Comparison of ENCODE assay signal across 32 cellular contexts in genomic region chr9:124036578-124036977, GRCh38. TPM values are rescaled to one million over a fixed set of nuclear protein-coding genes. Genes with fewer than 3 reads are reported as not detected.
"Had no signal": no experiment of that assay in that cellular context is flagged by ENCODE, and none has a peak within 500 bp of the region (broad histone marks: within the 10 kb centered on the region; RNA-seq: fewer than 3 reads in every experiment).

No MANE protein-coding gene starts in this region.

- H3K9me3 ChIP-seq: colonic mucosa, esophagus squamous epithelium, gastrocnemius medialis, heart right ventricle, left lung, lower lobe of right lung, mucosa of descending colon had no signal

- H3K4me3 ChIP-seq: colonic mucosa, esophagus squamous epithelium, gastrocnemius medialis, heart right ventricle, left lung, lower lobe of right lung, mucosa of descending colon had no signal

- DNase-seq: colonic mucosa; cortex of kidney; effector CD8-positive, alpha-beta T cell; effector memory CD8-positive, alpha-beta T cell; endodermal cell; erythroblast; esophagus squamous epithelium; foreskin fibroblast; foreskin melanocyte; gastrocnemius medialis; glutamatergic neuron; head of caudate nucleus; heart right ventricle; hippocampal formation; left cardiac atrium; left lung; left ventricle myocardium superior; lower lobe of right lung; mesenchymal stem cell; mucosa of descending colon had no signal

- H3K36me3 Mint-ChIP-seq: mesothelial cell of epicardium had no signal

- H3K27ac Mint-ChIP-seq: dendritic cell treated with granulocyte-macrophage colony-stimulating factor and Interleukin-4, amounts not matched to agents 40 ng/mL and 50 ng/mL, for 4 days; effector memory CD8-positive, alpha-beta T cell; endodermal cell; mesothelial cell of epicardium had no signal

- FAIRE-seq: endometrium, islet of Langerhans, keratinocyte had no signal

- H3K27ac ChIP-seq: colonic mucosa, epithelial cell of prostate, esophagus squamous epithelium, gastrocnemius medialis, heart right ventricle, left lung, lower lobe of right lung had no signal

- ATAC-seq: effector memory CD8-positive, alpha-beta T cell; esophagus mucosa; gastrocnemius medialis; heart right ventricle; left cardiac atrium; left lung; left ventricle myocardium superior; lower lobe of right lung; mucosa of descending colon had no signal

- H3K36me3 ChIP-seq: colonic mucosa, esophagus squamous epithelium, gastrocnemius medialis, heart right ventricle, left lung, lower lobe of right lung had no signal

- H3K9me3 Mint-ChIP-seq: dendritic cell treated with granulocyte-macrophage colony-stimulating factor and Interleukin-4, amounts not matched to agents 40 ng/mL and 50 ng/mL, for 4 days; effector memory CD8-positive, alpha-beta T cell; endodermal cell; mesothelial cell of epicardium had no signal

- H3K4me3 Mint-ChIP-seq: dendritic cell treated with granulocyte-macrophage colony-stimulating factor and Interleukin-4, amounts not matched to agents 40 ng/mL and 50 ng/mL, for 4 days; effector memory CD8-positive, alpha-beta T cell; endodermal cell; mesothelial cell of epicardium had no signal

RNA-seq across cellular contexts. Expression of gene LHX2, which starts 25.0 kb away (rescaled TPM):
- total RNA-seq: dermis microvascular lymphatic vessel endothelial cell, esophagus mucosa, gastrocnemius medialis, glomerular endothelial cell, kidney epithelial cell, left lung, left ventricle myocardium superior, lower lobe of right lung, lung microvascular endothelial cell, mesothelial cell of epicardium, mucosa of descending colon, myocyte had no signal
